ENCODE assay signal across 8 cellular contexts in genomic region chr16:11586856-11587642, GRCh38. TPM values are rescaled to one million over a fixed set of nuclear protein-coding genes. Genes with fewer than 3 reads are reported as not detected.
DNase-seq lines count a peak whose midpoint lies in the region; ATAC-seq and TF ChIP-seq lines count a peak whose summit lies in the region.

Gene LITAF (minus strand): TSS chr16:11586919. CDS start chr16:11556730, 30,189 bp downstream.

- no peaks in the 10 kb centered on the region for H3K9me3 ChIP-seq in body of pancreas
- H3K9me3 ChIP-seq in iPS-15b (ENCODE audit: control insufficient read depth, insufficient read depth, low read length) = no peaks in the 10 kb centered on the region

- H3K9ac ChIP-seq in iPS-15b (ENCODE audit: low read depth, low read length) = peak within 1 kb of the TSS; percentile 56

- H3K27me3 ChIP-seq in body of pancreas (no peaks in the 10 kb centered on the region), iPS-15b (ENCODE audit: control insufficient read depth, insufficient read depth, low read length) (no peaks in the 10 kb centered on the region)

- TF ChIP-seq CTCF in C4-2B (conservative IDR thresholded peaks at IDR 0.05) = no peak
- TF ChIP-seq CTCF in body of pancreas (IDR thresholded peaks at IDR 0.05) = peak in 2 of 7 experiments; percentile 8 to 17

- DNase-seq in GM19240 (ENCODE audit: insufficient read length, low spot score) = peak; percentile 75
- DNase-seq in HPDE6-E6E7 (ENCODE audit: extremely low spot score) = peak; percentile 72
- DNase-seq in T-helper 22 cell (ENCODE audit: low read depth) = peak; percentile 37
- DNase-seq in body of pancreas = peak; percentile 61 to 71 (median 66)
- DNase-seq in OCI-M1 (lab: John Stamatoyannopoulos, UW) = no peak

- peak within 1 kb of the TSS; percentile 46 to 49 for H3K4me3 ChIP-seq in body of pancreas
- H3K4me3 ChIP-seq in iPS-15b (ENCODE audit: low read depth, low read length) = peak within 1 kb of the TSS; percentile 75
- H3K4me3 ChIP-seq in skin epidermis = peak within 1 kb of the TSS; percentile 66 to 93 (median 80)

- H3K27ac ChIP-seq in C4-2B (peak within 1 kb of the TSS; percentile 93), body of pancreas (peak within 1 kb of the TSS; percentile 92 to 96 (median 92)), skin epidermis (peak within 1 kb of the TSS; percentile 76 to 99 (median 94))

- intact Hi-C loops in body of pancreas (cut with DNase I) = no loop called here

- ATAC-seq in body of pancreas = peak; percentile 90

- H3K4me1 ChIP-seq in body of pancreas (peaks cover 34% of the 10 kb centered on the region), iPS-15b (ENCODE audit: control insufficient read depth, insufficient read depth, low read length) (peaks cover 20% of the 10 kb centered on the region)

- 7 to 9% methylated on average over 20 to 40 of the region's 74 CpGs for WGBS in body of pancreas, 2 donors

- peak; percentile 60 to 75 (median 64) for TF ChIP-seq POLR2A in body of pancreas (IDR thresholded peaks at IDR 0.05)

- H3K36me3 ChIP-seq in body of pancreas (replicated peaks in 1 of 2; ENCODE audit: insufficient read depth in 1 of 2, low read depth in 2 of 2) (no peaks in the 10 kb centered on the region), iPS-15b (ENCODE audit: control insufficient read depth, insufficient read depth, low read length) (no peaks in the 10 kb centered on the region)

RNA-seq across cellular contexts. Expression of gene LITAF, which starts in this region (rescaled TPM):
- total RNA-seq in body of pancreas = 10 to 100 TPM; 24.9 to 25.7 TPM
